ENCODE assay signal across 8 cellular contexts in genomic region chr3:179149239-179149887, GRCh38. TPM values are rescaled to one million over a fixed set of nuclear protein-coding genes. Genes with fewer than 3 reads are reported as not detected.
DNase-seq lines count a peak whose midpoint lies in the region; ATAC-seq and TF ChIP-seq lines count a peak whose summit lies in the region.

No MANE protein-coding gene starts in this region.

- no peak for TF ChIP-seq POLR2A in spleen (IDR thresholded peaks at IDR 0.05)

- H3K9me3 ChIP-seq in ascending aorta (no peaks in the 10 kb centered on the region), iPS-20b (ENCODE audit: insufficient read depth, low read depth, low read length) (peaks cover 4% of the 10 kb centered on the region; the same call in 1 of the 2 replicates), spleen (no peaks in the 10 kb centered on the region)

- in situ Hi-C loops in SK-MEL-5 (cut with HindIII; ENCODE audit: low pct_unique_long_range_greater_than_20kb, low sequenced_read_pairs): no loop called here

- 2 to 4% (median 2%) methylated on average over 17 of the region's 17 CpGs for WGBS in spleen, 5 donors

- H3K36me3 ChIP-seq in ascending aorta (no peaks in the 10 kb centered on the region), iPS-20b (ENCODE audit: insufficient read depth, low read depth, low read length) (no peaks in the 10 kb centered on the region), spleen (no peaks in the 10 kb centered on the region)

- H3K4me1 ChIP-seq in ascending aorta: peaks cover 0 to 14% of the 10 kb centered on the region in 2 donors
- peaks cover 5% of the 10 kb centered on the region; the same call in 1 of the 2 replicates for H3K4me1 ChIP-seq in iPS-20b (ENCODE audit: insufficient read depth, low read length)
- H3K4me1 ChIP-seq in spleen: peaks cover 4 to 59% (median 43%) of the 10 kb centered on the region in 6 donors

- H3K27ac ChIP-seq in ascending aorta: peak overlapping the region; percentile 93 to 99
- no peak overlapping the region for H3K27ac ChIP-seq in iPS-20b (ENCODE audit: low read length)
- H3K27ac ChIP-seq in spleen: peak overlapping the region; percentile 96 to 100 (median 100)

- peak overlapping the region; percentile 75; the same call in 1 of the 2 replicates for H3K9ac ChIP-seq in iPS-20b (ENCODE audit: low read depth, low read length)

- H3K4me3 ChIP-seq in ascending aorta (peak overlapping the region; percentile 95 to 97), iPS-20b (ENCODE audit: low read length) (peak overlapping the region; percentile 81), spleen (peak overlapping the region; percentile 71 to 91 (median 83))

- H3K27me3 ChIP-seq in ascending aorta: no peaks in the 10 kb centered on the region
- H3K27me3 ChIP-seq in iPS-20b (ENCODE audit: insufficient read depth, low read length): no peaks in the 10 kb centered on the region
- H3K27me3 ChIP-seq in spleen (replicated peaks in 1 of 7): no peaks in the 10 kb centered on the region

- ATAC-seq in GM18873 (IDR thresholded peaks at IDR 0.05; ENCODE audit: low FRiP score, unreplicated experiment) (peak; percentile 34), HG03469 (IDR thresholded peaks at IDR 0.05; ENCODE audit: unreplicated experiment) (peak; percentile 22)

- TF ChIP-seq CTCF in ascending aorta (IDR thresholded peaks at IDR 0.05) (no peak), spleen (IDR thresholded peaks at IDR 0.05 in 8 of 11, conservative IDR thresholded peaks at IDR 0.05 in 3 of 11) (no peak)

- intact Hi-C loops in ascending aorta (cut with DNase I): loop anchor here (5.0 to 10.0 kb wide), 3 partner anchors 63 to 305 kb away; partner anchors contain the start of genes GNB4 and ZMAT3
- intact Hi-C loops in spleen (cut with DNase I; ENCODE audit: low total_unique reads): loop anchor here (5.0 kb wide), 1 partner anchor 168 kb away; no protein-coding TSS in a partner anchor

- DNase-seq in AG08396 (ENCODE audit: low spot score): peak; percentile 10
- peak; percentile 26 for DNase-seq in SK-MEL-5 (ENCODE audit: low read depth, low spot score)
- no peak for DNase-seq in ascending aorta (ENCODE audit: low spot score in 2 of 2)
- DNase-seq in spleen: no peak
- no peak for DNase-seq in GM19240 (ENCODE audit: insufficient read length, low spot score)

RNA-seq across cellular contexts. Expression of gene PIK3CA, which starts 1.2 kb away (rescaled TPM):
- 12.7 and 13.2 TPM in 2 replicates for total RNA-seq in SK-MEL-5 (2014; rRNA removed; shearing (Covaris generic))
- 5.1 and 7.2 TPM in 2 replicates for polyA plus RNA-seq in SK-MEL-5 (2015; cell fraction: cytosol; rRNA removed)
- polyA plus RNA-seq in SK-MEL-5 (2015; cell fraction: nucleus; rRNA removed): 13.2 and 15.9 TPM in 2 replicates
- 12.7 TPM for total RNA-seq in ascending aorta
- 10 to 100 TPM; 28.3 to 40.2 (median 32.0) TPM for total RNA-seq in spleen
- polyA plus RNA-seq in spleen: 1 to 10 TPM; 4.9 to 6.2 (median 5.5) TPM

Comparison
In these comparisons a context has a peak if more than half of its experiments do, and no peak if none do; other contexts are left out.
1. DNase-seq: peak in AG08396 (single experiment) and SK-MEL-5 (single experiment); none in ascending aorta (0 of 2), spleen (single experiment) and GM19240 (single experiment).
2. Peak in every context shown above with its lines, with median percentiles within 50 percentile points of each other: H3K4me3 ChIP-seq.